1 cellular context compared by ENCODE assay signal in the genomic region with DNA sequence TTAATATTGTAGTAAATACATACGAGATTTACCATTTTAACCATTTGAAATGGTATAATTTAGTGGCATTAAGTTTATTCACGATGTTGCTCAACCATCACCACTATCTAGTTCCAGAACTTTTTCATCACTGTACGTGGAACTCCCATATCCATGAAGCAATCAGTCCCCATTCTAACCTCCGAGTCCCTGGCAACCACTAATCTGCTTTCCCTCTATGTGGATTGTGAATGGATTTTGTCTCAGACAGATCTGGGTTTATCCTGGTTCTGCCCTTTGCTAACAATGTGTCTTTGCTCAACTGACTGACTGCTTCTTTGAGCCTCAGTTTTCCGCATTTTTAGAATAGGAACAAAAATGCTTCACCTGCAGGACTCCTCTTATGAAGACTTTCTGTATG.
TF ChIP-seq lines count a peak whose summit lies in the region.

No MANE protein-coding gene starts in this region.

TF ChIP-seq in liver, 16 proteins besides CTCF, POLR2A, EP300 and RAD21 (continued from another document):
- TF ChIP-seq, protein P1, sequence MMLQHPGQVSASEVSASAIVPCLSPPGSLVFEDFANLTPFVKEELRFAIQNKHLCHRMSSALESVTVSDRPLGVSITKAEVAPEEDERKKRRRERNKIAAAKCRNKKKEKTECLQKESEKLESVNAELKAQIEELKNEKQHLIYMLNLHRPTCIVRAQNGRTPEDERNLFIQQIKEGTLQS (IDR thresholded peaks at IDR 0.05), result peak; percentile 29
- no peak for TF ChIP-seq GABPA (IDR thresholded peaks at IDR 0.05 in 1 of 2, conservative IDR thresholded peaks at IDR 0.05 in 1 of 2)
- no peak for TF ChIP-seq SP1 (IDR thresholded peaks at IDR 0.05)
- TF ChIP-seq NR2F2 (IDR thresholded peaks at IDR 0.05), result no peak
